20 cellular contexts compared by ENCODE assay signal in the genomic region with DNA sequence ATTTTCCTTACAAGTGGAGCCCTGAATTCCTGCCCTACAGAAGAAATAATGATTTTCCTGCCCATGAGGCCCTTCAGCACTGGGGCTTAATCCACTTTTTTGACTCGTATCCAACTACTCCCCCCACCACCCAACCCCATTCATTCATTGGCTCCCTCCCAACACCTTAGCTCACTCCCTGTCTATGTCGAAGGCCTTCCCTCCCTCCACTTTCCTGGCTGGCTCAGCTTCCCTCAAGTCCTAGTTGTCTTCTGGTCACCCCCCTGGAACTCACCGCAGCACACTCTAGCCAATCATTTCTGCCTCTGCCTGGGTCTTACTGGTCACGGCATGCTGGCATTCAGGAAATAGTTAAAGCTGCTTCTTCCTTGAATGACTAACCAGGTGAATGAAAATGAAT.
DNase-seq lines count a peak whose midpoint lies in the region; ATAC-seq and TF ChIP-seq lines count a peak whose summit lies in the region.
"Had no signal": no experiment of that assay in that cellular context is flagged by ENCODE, and none has a peak within 500 bp of the region (broad histone marks: within the 10 kb centered on the region; RNA-seq: fewer than 3 reads in every experiment).

No MANE protein-coding gene starts in this region.

- H3K36me3 Mint-ChIP-seq in activated CD4-positive, alpha-beta T cell treated with anti-CD3 and anti-CD28 coated beads, Interleukin-2, amount 10 ng/mL, durations not matched to agents 24 days and 14 days (ENCODE audit: low read depth) = no peaks in the 10 kb centered on the region
- H3K36me3 Mint-ChIP-seq: CD8-positive, alpha-beta T cell; naive thymus-derived CD4-positive, alpha-beta T cell had no signal

- no peak for DNase-seq in activated CD4-positive, alpha-beta T cell treated with anti-CD3 and anti-CD28 coated beads, Interleukin-2, amount 10 ng/mL, durations not matched to agents 24 days and 14 days
- no peak for DNase-seq in activated CD4-positive, alpha-beta T cell treated with anti-CD3 and anti-CD28 coated beads for 1 hour
- DNase-seq in NCI-H82 treated with DMSO at 0.1 percent for 48 hours (lab: John Stamatoyannopoulos, UW; ENCODE audit: unreplicated experiment) = peak; percentile 46
- peak; percentile 81 for DNase-seq in epithelial cell of esophagus (ENCODE audit: low read depth)
- DNase-seq in sigmoid colon = peak; percentile 57
- no peak for DNase-seq in activated naive CD4-positive, alpha-beta T cell (lab: John Stamatoyannopoulos, UW)
- DNase-seq in HuH-7.5 (ENCODE audit: low spot score) = no peak
- DNase-seq: ACHN; activated CD4-positive, alpha-beta T cell treated with anti-CD3 and anti-CD28 coated beads, Interleukin-2, amount 10 ng/mL, durations not matched to agents 7 days and 5 days; CD8-positive, alpha-beta T cell; colonic mucosa; HCEC 1CT; hippocampal formation; naive thymus-derived CD4-positive, alpha-beta T cell; NCI-H69; SHP77 had no signal

- no peak overlapping the region for H3K4me3 Mint-ChIP-seq in activated CD4-positive, alpha-beta T cell treated with anti-CD3 and anti-CD28 coated beads, Interleukin-2, amount 10 ng/mL, durations not matched to agents 24 days and 14 days
- H3K4me3 Mint-ChIP-seq: activated CD4-positive, alpha-beta T cell treated with anti-CD3 and anti-CD28 coated beads, Interleukin-2, amount 10 ng/mL, durations not matched to agents 7 days and 5 days; CD8-positive, alpha-beta T cell; naive thymus-derived CD4-positive, alpha-beta T cell; T-helper 2 cell treated with Interferon-gamma antibody and Interleukin-4, amounts not matched to agents 5 μg/mL and 100 μg/mL, for 36 hours had no signal

- H3K4me3 ChIP-seq in epithelial cell of esophagus (ENCODE audit: low read length) (no peak overlapping the region), sigmoid colon (no peak overlapping the region)
- H3K4me3 ChIP-seq: adrenal gland, colonic mucosa, thoracic aorta had no signal

- WGBS in sigmoid colon, 2 donors = 63 to 64% methylated on average over 4 of the region's 4 CpGs

- H3K27me3 Mint-ChIP-seq in activated CD4-positive, alpha-beta T cell treated with anti-CD3 and anti-CD28 coated beads, Interleukin-2, amount 10 ng/mL, durations not matched to agents 24 days and 14 days = peaks cover 4% of the 10 kb centered on the region
- H3K27me3 Mint-ChIP-seq: activated CD4-positive, alpha-beta T cell treated with anti-CD3 and anti-CD28 coated beads, Interleukin-2, amount 10 ng/mL, durations not matched to agents 7 days and 5 days had no signal

- H3K9me3 ChIP-seq in sigmoid colon = no peaks in the 10 kb centered on the region
- H3K9me3 ChIP-seq: adrenal gland, colonic mucosa, thoracic aorta had no signal

- no peaks in the 10 kb centered on the region for H3K27me3 ChIP-seq in sigmoid colon
- H3K27me3 ChIP-seq: adrenal gland, colonic mucosa had no signal

- H3K4me1 Mint-ChIP-seq in activated CD4-positive, alpha-beta T cell treated with anti-CD3 and anti-CD28 coated beads, Interleukin-2, amount 10 ng/mL, durations not matched to agents 24 days and 14 days = peaks cover 22% of the 10 kb centered on the region

- TF ChIP-seq CTCF in epithelial cell of esophagus (IDR thresholded peaks at IDR 0.05; ENCODE audit: insufficient read depth, low read depth, low read length, missing control alignments) = no peak
- TF ChIP-seq CTCF in sigmoid colon (IDR thresholded peaks at IDR 0.05) = no peak

- intact Hi-C loops in activated CD4-positive, alpha-beta T cell treated with anti-CD3 and anti-CD28 coated beads, Interleukin-2, amount 10 ng/mL, durations not matched to agents 24 days and 14 days (cut with micrococcal nuclease) = loop anchor here (2.0 to 5.0 kb wide), 3 partner anchors 35 to 750 kb away; a partner anchor contains a TSS
- intact Hi-C loops in sigmoid colon (cut with DNase I) = no loop called here

- no peak overlapping the region for H3K27ac ChIP-seq in sigmoid colon
- H3K27ac ChIP-seq: adrenal gland, colonic mucosa, thoracic aorta had no signal

- peak overlapping the region; percentile 32 for H3K27ac Mint-ChIP-seq in activated CD4-positive, alpha-beta T cell treated with anti-CD3 and anti-CD28 coated beads, Interleukin-2, amount 10 ng/mL, durations not matched to agents 24 days and 14 days
- H3K27ac Mint-ChIP-seq: activated CD4-positive, alpha-beta T cell treated with anti-CD3 and anti-CD28 coated beads, Interleukin-2, amount 10 ng/mL, durations not matched to agents 7 days and 5 days; CD8-positive, alpha-beta T cell; T-helper 2 cell treated with Interferon-gamma antibody and Interleukin-4, amounts not matched to agents 5 μg/mL and 100 μg/mL, for 36 hours had no signal

- H3K4me1 ChIP-seq in sigmoid colon = peaks cover 0 to 2% (median 0%) of the 10 kb centered on the region in 4 donors
- H3K4me1 ChIP-seq: colonic mucosa had no signal

- H3K36me3 ChIP-seq in sigmoid colon = no peaks in the 10 kb centered on the region
- H3K36me3 ChIP-seq: adrenal gland, colonic mucosa, thoracic aorta had no signal

- no peak for TF ChIP-seq POLR2A in sigmoid colon (IDR thresholded peaks at IDR 0.05)

- H3K9me3 Mint-ChIP-seq in activated CD4-positive, alpha-beta T cell treated with anti-CD3 and anti-CD28 coated beads, Interleukin-2, amount 10 ng/mL, durations not matched to agents 24 days and 14 days = no peaks in the 10 kb centered on the region
- H3K9me3 Mint-ChIP-seq: activated CD4-positive, alpha-beta T cell treated with anti-CD3 and anti-CD28 coated beads, Interleukin-2, amount 10 ng/mL, durations not matched to agents 7 days and 5 days; CD8-positive, alpha-beta T cell; naive thymus-derived CD4-positive, alpha-beta T cell; T-helper 2 cell treated with Interferon-gamma antibody and Interleukin-4, amounts not matched to agents 5 μg/mL and 100 μg/mL, for 36 hours had no signal

- ATAC-seq in HG02588 (IDR thresholded peaks at IDR 0.05; ENCODE audit: unreplicated experiment) = no peak
- ATAC-seq: CD8-positive, alpha-beta T cell; naive thymus-derived CD4-positive, alpha-beta T cell had no signal

- no peak for TF ChIP-seq EP300 in sigmoid colon (IDR thresholded peaks at IDR 0.05)

Comparison
In these comparisons a context has a peak if more than half of its experiments do, and no peak if none do; other contexts are left out.
1. DNase-seq: peak in NCI-H82 treated with DMSO at 0.1 percent for 48 hours (single experiment), epithelial cell of esophagus (single experiment) and sigmoid colon (single experiment); none in activated CD4-positive, alpha-beta T cell treated with anti-CD3 and anti-CD28 coated beads, Interleukin-2, amount 10 ng/mL, durations not matched to agents 24 days and 14 days (single experiment), activated CD4-positive, alpha-beta T cell treated with anti-CD3 and anti-CD28 coated beads for 1 hour (single experiment), activated naive CD4-positive, alpha-beta T cell (0 of 4) and HuH-7.5 (single experiment).